8 cellular contexts compared by ENCODE assay signal in genomic region chr7:71752171-71752935, GRCh38.
DNase-seq lines count a peak whose midpoint lies in the region; ATAC-seq, FAIRE-seq and TF ChIP-seq lines count a peak whose summit lies in the region.

No MANE protein-coding gene starts in this region.

- CTCF ChIA-PET in AG04449 (lab: Yijun Ruan, JAX): interaction anchor here (1.0 to 4.2 kb wide), 12 partner anchors 8 to 899 kb away, joined by 3 to 42 read pairs (median 4); no protein-coding TSS in a partner anchor

- H3K27me3 Mint-ChIP-seq in stimulated activated naive B cell treated with anti-CD40 and anti-IgM and Interleukin-4, amounts not matched to agents 10 μg/mL and 1 μg/mL and 100 μg/mL, for 72 hours: peaks cover 22 to 45% of the 10 kb centered on the region in 2 donors

- H3K4me3 ChIP-seq in AG04449 (ENCODE audit: low read depth, low read length) (no peak overlapping the region), bronchial epithelial cell (ENCODE audit: low read depth, low read length) (no peak overlapping the region)

- FAIRE-seq in bronchial epithelial cell (lab: Jason Lieb, UNC): no peak

- POLR2A ChIA-PET in AG04449 (lab: Yijun Ruan, JAX): no interaction called here

- DNase-seq in AG04449 (ENCODE audit: low read depth, low spot score) (no peak), NOMO-1 treated with DMSO at 0.1 percent for 48 hours (lab: John Stamatoyannopoulos, UW; ENCODE audit: unreplicated experiment) (peak; percentile 49), bronchial epithelial cell (ENCODE audit: low read depth) (no peak), left kidney (ENCODE audit: low read depth, low spot score) (peak; percentile 81)
- peak; percentile 27 for DNase-seq in stimulated activated naive B cell treated with anti-CD40 and anti-IgM and Interleukin-4, amounts not matched to agents 10 μg/mL and 1 μg/mL and 100 μg/mL, for 72 hours

- TF ChIP-seq POLR2A in GM18505 (IDR thresholded peaks at IDR 0.05; ENCODE audit: borderline replicate concordance, extremely low read depth, insufficient read depth, insufficient read length): no peak

- H3K9me3 Mint-ChIP-seq in stimulated activated naive B cell treated with anti-CD40 and anti-IgM and Interleukin-4, amounts not matched to agents 10 μg/mL and 1 μg/mL and 100 μg/mL, for 72 hours: peaks cover 5 to 19% of the 10 kb centered on the region in 2 donors

- ATAC-seq in GM18505 (IDR thresholded peaks at IDR 0.05; ENCODE audit: unreplicated experiment): peak; percentile 59
- ATAC-seq in stimulated activated naive B cell treated with anti-CD40 and anti-IgM and Interleukin-4, amounts not matched to agents 10 μg/mL and 1 μg/mL and 100 μg/mL, for 72 hours (replicated peaks): peak; percentile 82 to 86
- no peak for ATAC-seq in HG02623 (IDR thresholded peaks at IDR 0.05; ENCODE audit: unreplicated experiment)
- ATAC-seq in GM18520 (IDR thresholded peaks at IDR 0.05; ENCODE audit: unreplicated experiment): no peak

- H3K36me3 Mint-ChIP-seq in stimulated activated naive B cell treated with anti-CD40 and anti-IgM and Interleukin-4, amounts not matched to agents 10 μg/mL and 1 μg/mL and 100 μg/mL, for 72 hours: peaks cover 0 to 7% of the 10 kb centered on the region in 2 donors

- H3K27me3 ChIP-seq in bronchial epithelial cell (ENCODE audit: control insufficient read depth, insufficient read depth, low read length): no peaks in the 10 kb centered on the region

- no peaks in the 10 kb centered on the region for H3K4me1 Mint-ChIP-seq in stimulated activated naive B cell treated with anti-CD40 and anti-IgM and Interleukin-4, amounts not matched to agents 10 μg/mL and 1 μg/mL and 100 μg/mL, for 72 hours

- no peak overlapping the region for H3K27ac Mint-ChIP-seq in stimulated activated naive B cell treated with anti-CD40 and anti-IgM and Interleukin-4, amounts not matched to agents 10 μg/mL and 1 μg/mL and 100 μg/mL, for 72 hours

- H3K4me3 Mint-ChIP-seq in stimulated activated naive B cell treated with anti-CD40 and anti-IgM and Interleukin-4, amounts not matched to agents 10 μg/mL and 1 μg/mL and 100 μg/mL, for 72 hours: no peak overlapping the region

- H3K36me3 ChIP-seq in bronchial epithelial cell (ENCODE audit: control insufficient read depth, insufficient read depth, low read length): no peaks in the 10 kb centered on the region

- TF ChIP-seq CTCF in AG04449 (IDR thresholded peaks at IDR 0.05; ENCODE audit: insufficient read depth, low read length, missing control alignments) (peak; percentile 80), bronchial epithelial cell (IDR thresholded peaks at IDR 0.05; ENCODE audit: insufficient read depth, low read length, severe bottlenecking) (peak; percentile 54)

Comparison
In these comparisons a context has a peak if more than half of its experiments do, and no peak if none do; other contexts are left out.
1. DNase-seq: peak in NOMO-1 treated with DMSO at 0.1 percent for 48 hours (single experiment), left kidney (single experiment) and stimulated activated naive B cell treated with anti-CD40 and anti-IgM and Interleukin-4, amounts not matched to agents 10 μg/mL and 1 μg/mL and 100 μg/mL, for 72 hours (single experiment); none in AG04449 (single experiment) and bronchial epithelial cell (single experiment).
2. ATAC-seq: peak in GM18505 (single experiment) and stimulated activated naive B cell treated with anti-CD40 and anti-IgM and Interleukin-4, amounts not matched to agents 10 μg/mL and 1 μg/mL and 100 μg/mL, for 72 hours (2 of 2); none in HG02623 (single experiment) and GM18520 (single experiment).